ENCODE assay signal across 7 cellular contexts in the genomic region with DNA sequence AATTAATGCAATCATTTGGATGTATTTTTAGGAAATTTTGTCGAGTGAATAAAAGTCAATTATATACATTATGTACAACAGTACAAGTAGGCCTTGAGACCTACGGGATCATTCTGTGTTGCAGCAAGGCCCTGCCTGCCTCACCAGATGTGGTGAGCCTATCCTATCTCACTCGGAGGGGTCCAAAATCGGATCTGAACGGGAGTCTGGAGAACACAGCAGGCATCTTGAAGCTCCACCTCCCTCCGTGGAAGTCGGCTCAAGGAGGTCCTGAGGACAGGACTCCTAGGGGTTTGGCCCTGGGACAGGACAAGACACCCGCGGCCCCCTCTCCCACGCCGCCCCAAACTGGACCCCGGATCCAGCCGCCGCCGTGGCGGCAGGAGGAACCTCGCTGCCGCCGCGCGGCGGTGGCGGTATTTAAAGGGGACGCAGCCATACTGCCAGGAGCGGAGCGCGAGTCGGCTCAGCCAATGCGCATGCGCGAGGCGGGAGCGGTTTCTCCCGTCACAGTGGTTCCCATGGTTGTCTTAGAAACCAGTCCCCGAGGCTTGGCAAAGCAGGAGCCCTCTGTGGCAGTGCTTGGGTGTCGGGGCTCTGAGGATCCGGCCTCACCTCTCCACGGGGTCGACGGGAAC.
DNase-seq lines count a peak whose midpoint lies in the region; ATAC-seq and TF ChIP-seq lines count a peak whose summit lies in the region.
"Not testable (repeated sequence)": the region's sequence is repeated elsewhere in the genome, so short reads cannot be mapped to it uniquely, and the experiment has no call there.

No MANE protein-coding gene starts in this region.

- POLR2A ChIA-PET in naive thymus-derived CD4-positive, alpha-beta T cell (lab: Charles Lee): not testable (repeated sequence)

- intact Hi-C loops in dorsolateral prefrontal cortex (cut with DNase I); naive thymus-derived CD4-positive, alpha-beta T cell (cut with micrococcal nuclease): not testable (repeated sequence)

- ATAC-seq in GM19397 (IDR thresholded peaks at IDR 0.05; ENCODE audit: unreplicated experiment) (peak; percentile 84), HG02943 (IDR thresholded peaks at IDR 0.05; ENCODE audit: low read depth, unreplicated experiment) (peak; percentile 71), RWPE2 (ENCODE audit: low read depth) (peak; percentile 61; the same call in 2 of the 3 replicates)
- ATAC-seq in naive thymus-derived CD4-positive, alpha-beta T cell: peak; percentile 73

- not testable (repeated sequence) for H3K4me3 Mint-ChIP-seq in naive thymus-derived CD4-positive, alpha-beta T cell

- H3K4me1 ChIP-seq in RWPE2 (ENCODE audit: insufficient read depth, poor library complexity, severe bottlenecking); naive thymus-derived CD4-positive, alpha-beta T cell (ENCODE audit: control insufficient read depth in 2 of 2, insufficient read depth in 2 of 2, low read length in 2 of 2): not testable (repeated sequence)

- H3K4me3 ChIP-seq in RWPE2 (ENCODE audit: severe bottlenecking); naive thymus-derived CD4-positive, alpha-beta T cell (ENCODE audit: low read length): not testable (repeated sequence)
- peak overlapping the region in 54 of 59 donors; percentile 15 to 67 (median 50) for H3K4me3 ChIP-seq in dorsolateral prefrontal cortex

- CTCF ChIA-PET in naive thymus-derived CD4-positive, alpha-beta T cell (lab: Charles Lee): not testable (repeated sequence)

- H3K4me1 Mint-ChIP-seq in naive thymus-derived CD4-positive, alpha-beta T cell: not testable (repeated sequence)

- TF ChIP-seq CTCF in RWPE2 (IDR thresholded peaks at IDR 0.05; ENCODE audit: poor library complexity, severe bottlenecking): not testable (repeated sequence)
- peak in 17 of 56 donors; percentile 10 to 28 (median 19) for TF ChIP-seq CTCF in dorsolateral prefrontal cortex (IDR thresholded peaks at IDR 0.05 in 54 of 56, conservative IDR thresholded peaks at IDR 0.05 in 2 of 56; ENCODE audit: low read depth in 1 of 56, partially characterized antibody in 56 of 56)

- H3K27me3 Mint-ChIP-seq in naive thymus-derived CD4-positive, alpha-beta T cell: not testable (repeated sequence)

- H3K27me3 ChIP-seq in RWPE2 (ENCODE audit: insufficient read depth, poor library complexity, severe bottlenecking); dorsolateral prefrontal cortex; naive thymus-derived CD4-positive, alpha-beta T cell (ENCODE audit: control insufficient read depth in 2 of 2, insufficient read depth in 2 of 2, low read length in 2 of 2): not testable (repeated sequence)

- H3K9me3 Mint-ChIP-seq in naive thymus-derived CD4-positive, alpha-beta T cell: not testable (repeated sequence)

- H3K9me3 ChIP-seq in RWPE2 (ENCODE audit: severe bottlenecking); naive thymus-derived CD4-positive, alpha-beta T cell (ENCODE audit: control insufficient read depth in 2 of 3, low read length in 3 of 3): not testable (repeated sequence)

- not testable (repeated sequence) for H3K36me3 Mint-ChIP-seq in naive thymus-derived CD4-positive, alpha-beta T cell

- H3K27ac Mint-ChIP-seq in naive thymus-derived CD4-positive, alpha-beta T cell: not testable (repeated sequence)

- H3K27ac ChIP-seq in RWPE2 (ENCODE audit: poor library complexity, severe bottlenecking); naive thymus-derived CD4-positive, alpha-beta T cell (ENCODE audit: low read depth, low read length): not testable (repeated sequence)
- H3K27ac ChIP-seq in dorsolateral prefrontal cortex: peak overlapping the region in 9 of 59 donors; percentile 15 to 69 (median 64)

- peak; percentile 21 for DNase-seq in RWPE2 (ENCODE audit: low spot score)
- peak; percentile 75 for DNase-seq in activated T-cell treated with anti-CD3 and anti-CD28 coated beads for 1 hour (ENCODE audit: low read depth)
- DNase-seq in dorsolateral prefrontal cortex: peak; percentile 85 to 99 (median 95)
- peak; percentile 58 to 89 (median 86) for DNase-seq in naive thymus-derived CD4-positive, alpha-beta T cell
- DNase-seq in stimulated activated CD4-positive, alpha-beta T cell treated with anti-CD3 and anti-CD28 coated beads, TNF-alpha, amount 100 ng/mL, for 24 hours (ENCODE audit: low read depth in 3 of 3): peak; percentile 76 to 89 (median 81)

- H3K36me3 ChIP-seq in RWPE2 (ENCODE audit: low read depth); naive thymus-derived CD4-positive, alpha-beta T cell (ENCODE audit: control insufficient read depth in 2 of 3, insufficient read depth in 3 of 3, low read length in 3 of 3): not testable (repeated sequence)

Comparison
In these comparisons a context has a peak if more than half of its experiments do, and no peak if none do; other contexts are left out.
1. DNase-seq: peak in every context shown above with its lines; median percentile 95 in dorsolateral prefrontal cortex; 86 in naive thymus-derived CD4-positive, alpha-beta T cell; 81 in stimulated activated CD4-positive, alpha-beta T cell treated with anti-CD3 and anti-CD28 coated beads, TNF-alpha, amount 100 ng/mL, for 24 hours; 75 in activated T-cell treated with anti-CD3 and anti-CD28 coated beads for 1 hour; 21 in RWPE2.